Comparison of ENCODE assay signal across 9 cellular contexts in the genomic region with DNA sequence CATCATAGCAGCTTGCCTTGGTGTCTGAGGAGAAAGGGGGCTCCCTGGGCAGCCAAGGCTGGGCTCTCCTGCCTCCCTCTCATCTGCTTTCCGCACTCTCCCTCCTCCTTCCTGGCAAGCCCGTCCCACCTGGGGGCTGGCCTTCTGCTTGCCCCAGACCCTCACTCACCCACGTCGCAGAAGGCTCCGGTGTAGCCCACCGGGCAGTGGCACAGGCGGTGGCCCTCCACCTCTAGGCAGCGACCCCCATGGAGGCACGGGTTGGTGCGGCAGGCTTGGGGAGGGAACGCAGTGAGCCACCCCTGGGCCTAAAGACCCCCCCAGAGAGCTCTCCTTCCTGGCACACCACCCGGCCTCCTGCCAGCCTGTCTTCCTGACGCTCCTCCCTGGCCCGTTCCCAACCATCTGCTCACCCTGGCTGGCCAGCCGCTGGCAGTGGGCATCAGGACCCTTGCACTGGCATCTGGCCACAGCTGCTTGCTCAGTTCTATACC. TPM values are rescaled to one million over a fixed set of nuclear protein-coding genes. Genes with fewer than 3 reads are reported as not detected.
DNase-seq lines count a peak whose midpoint lies in the region; ATAC-seq and TF ChIP-seq lines count a peak whose summit lies in the region.
"Had no signal": no experiment of that assay in that cellular context is flagged by ENCODE, and none has a peak within 500 bp of the region (broad histone marks: within the 10 kb centered on the region; RNA-seq: fewer than 3 reads in every experiment).

No MANE protein-coding gene starts in this region.

- CTCF ChIA-PET in T-cell (lab: Charles Lee) = interaction anchor here (0.8 to 4.8 kb wide), 19 partner anchors 10 to 97 kb away, joined by 3 to 100 read pairs (median 9); a partner anchor contains a TSS

- TF ChIP-seq CTCF in right atrium auricular region (IDR thresholded peaks at IDR 0.05) = no peak

- POLR2A ChIA-PET in T-cell (lab: Charles Lee) = interaction anchor here in 1 of 2 donors (0.6 to 1.9 kb wide), 2 partner anchors 21 to 25 kb away, joined by 3 to 13 read pairs; a partner anchor contains a TSS

- no peaks in the 10 kb centered on the region for H3K36me3 Mint-ChIP-seq in T-cell
- no peaks in the 10 kb centered on the region for H3K36me3 Mint-ChIP-seq in stimulated activated naive B cell treated with anti-CD40 and anti-IgM and Interleukin-4, amounts not matched to agents 10 μg/mL and 1 μg/mL and 100 μg/mL, for 72 hours

- H3K9me3 ChIP-seq in right atrium auricular region = no peaks in the 10 kb centered on the region

- ATAC-seq in T-cell (replicated peaks in 1 of 4) (no peak), HG02763 (IDR thresholded peaks at IDR 0.05; ENCODE audit: unreplicated experiment) (no peak)
- no peak for ATAC-seq in stimulated activated naive B cell treated with anti-CD40 and anti-IgM and Interleukin-4, amounts not matched to agents 10 μg/mL and 1 μg/mL and 100 μg/mL, for 72 hours (replicated peaks)

- H3K27ac Mint-ChIP-seq in T-cell = peak overlapping the region in 1 of 2 donors; percentile 34
- H3K27ac Mint-ChIP-seq in stimulated activated naive B cell treated with anti-CD40 and anti-IgM and Interleukin-4, amounts not matched to agents 10 μg/mL and 1 μg/mL and 100 μg/mL, for 72 hours = peak overlapping the region; percentile 65

- no peaks in the 10 kb centered on the region for H3K9me3 Mint-ChIP-seq in T-cell
- H3K9me3 Mint-ChIP-seq in stimulated activated naive B cell treated with anti-CD40 and anti-IgM and Interleukin-4, amounts not matched to agents 10 μg/mL and 1 μg/mL and 100 μg/mL, for 72 hours = no peaks in the 10 kb centered on the region

- DNase-seq in NCI-H2227 (lab: John Stamatoyannopoulos, UW; ENCODE audit: unreplicated experiment) (peak; percentile 36), NCI-H2227 treated with DMSO at 0.1 percent for 48 hours (lab: John Stamatoyannopoulos, UW) (no peak), T-cell (no peak), right atrium auricular region (ENCODE audit: low spot score) (no peak), AG08395 (ENCODE audit: low spot score) (no peak)
- DNase-seq in stimulated activated naive B cell treated with anti-CD40 and anti-IgM and Interleukin-4, amounts not matched to agents 10 μg/mL and 1 μg/mL and 100 μg/mL, for 72 hours = no peak
- DNase-seq in activated CD4-positive, CD25-positive, alpha-beta regulatory T cell treated with anti-CD3 and anti-CD28 coated beads, Interleukin-2, amount 50 U/mL, for 72 hours = no peak

- H3K27ac ChIP-seq in right atrium auricular region = no peak overlapping the region

- H3K4me1 ChIP-seq in right atrium auricular region = peaks cover 0 to 38% of the 10 kb centered on the region in 2 donors

- peak overlapping the region; percentile 25 to 62 for H3K4me3 ChIP-seq in right atrium auricular region

- no peaks in the 10 kb centered on the region for H3K36me3 ChIP-seq in right atrium auricular region

- H3K27me3 ChIP-seq in right atrium auricular region = peaks cover 27 to 33% of the 10 kb centered on the region in 2 donors

- no peaks in the 10 kb centered on the region for H3K27me3 Mint-ChIP-seq in T-cell
- peaks cover 18 to 33% of the 10 kb centered on the region in 2 donors for H3K27me3 Mint-ChIP-seq in stimulated activated naive B cell treated with anti-CD40 and anti-IgM and Interleukin-4, amounts not matched to agents 10 μg/mL and 1 μg/mL and 100 μg/mL, for 72 hours

- H3K4me1 Mint-ChIP-seq in T-cell = peaks cover 27 to 39% (median 32%) of the 10 kb centered on the region in 3 donors
- H3K4me1 Mint-ChIP-seq in stimulated activated naive B cell treated with anti-CD40 and anti-IgM and Interleukin-4, amounts not matched to agents 10 μg/mL and 1 μg/mL and 100 μg/mL, for 72 hours = peaks cover 28 to 38% of the 10 kb centered on the region in 2 donors

- peak overlapping the region; percentile 25 to 85 (median 58) for H3K4me3 Mint-ChIP-seq in T-cell
- peak overlapping the region; percentile 82 to 84 for H3K4me3 Mint-ChIP-seq in stimulated activated naive B cell treated with anti-CD40 and anti-IgM and Interleukin-4, amounts not matched to agents 10 μg/mL and 1 μg/mL and 100 μg/mL, for 72 hours

RNA-seq across cellular contexts. Expression of a gene that starts 4.2 kb away (rescaled TPM):
- total RNA-seq in T-cell (not detected), right atrium auricular region (not detected)
- total RNA-seq: HT1080 had no signal

RNA-seq across cellular contexts. Expression of a gene that starts 4.7 kb away (rescaled TPM):
- total RNA-seq in T-cell (under 1 TPM in 4 of 5 donors, not detected in 1; 0.28 to 0.98 (median 0.42) TPM), right atrium auricular region (under 1 TPM in 1 of 2 donors, not detected in 1; 0.43 TPM)

RNA-seq across cellular contexts. Expression of a gene that starts 20.5 kb away (rescaled TPM):
- total RNA-seq in T-cell (under 1 TPM in 3 of 5 donors, not detected in 2; 0.13 to 0.18 (median 0.16) TPM), right atrium auricular region (not detected)

RNA-seq across cellular contexts. Expression of a gene that starts 21.8 kb away (rescaled TPM):
- total RNA-seq in T-cell (100 to 1,000 TPM; 196 to 226 (median 216) TPM), right atrium auricular region (10 to 100 TPM in 1 of 2 donors, 1 to 10 TPM in 1; 9.9 to 14.1 TPM)

RNA-seq across cellular contexts. Expression of a gene that starts 41.9 kb away (rescaled TPM):
- 10 to 100 TPM in 4 of 5 donors, 1 to 10 TPM in 1; 9.5 to 28.2 (median 12.3) TPM for total RNA-seq in T-cell
- total RNA-seq in right atrium auricular region = 1 to 10 TPM in 1 of 2 donors, under 1 TPM in 1; 0.90 to 1.1 TPM
